ENCODE assay signal across 8 cellular contexts in genomic region chr2:64731306-64731654, GRCh38.
DNase-seq lines count a peak whose midpoint lies in the region; ATAC-seq and TF ChIP-seq lines count a peak whose summit lies in the region.

No MANE protein-coding gene starts in this region.

- 28% methylated on average over 3 of the region's 3 CpGs for WGBS in liver

- peak overlapping the region; percentile 84 to 94 for H3K27ac ChIP-seq in liver (ENCODE audit: low read depth in 1 of 2, low read length in 2 of 2)

- H3K36me3 ChIP-seq in liver (ENCODE audit: control insufficient read depth in 4 of 4, insufficient read depth in 3 of 4, low read depth in 1 of 4, low read length in 3 of 4) = peaks cover 0 to 4% (median 0%) of the 10 kb centered on the region in 4 donors

- peak overlapping the region; percentile 76 for H3K4me3 Mint-ChIP-seq in activated T-helper 2 cell treated with anti-CD3 and anti-CD28 coated beads, Interferon-gamma antibody, Interleukin-2, Interleukin-4, amounts not matched to agents 10 μg/mL and 5 μg/mL and 100 μg/mL, durations not matched to agents 14 hours and 24 hours and 36 hours (ENCODE audit: low read depth)
- H3K4me3 Mint-ChIP-seq in stimulated activated naive CD8-positive, alpha-beta T cell treated with anti-CD3 and anti-CD28 coated beads, Interleukin-15, amount 100 ng/mL, for 72 hours = peak overlapping the region; percentile 82 to 88

- in situ Hi-C loops in KBM-7 (cut with MboI; ENCODE audit: low pct_unique_long_range_greater_than_20kb, low sequenced_read_pairs) = no loop called here

- DNase-seq in KBM-7 = peak; percentile 13
- no peak for DNase-seq in activated T-helper 2 cell treated with anti-CD3 and anti-CD28 coated beads, Interferon-gamma antibody, Interleukin-2, Interleukin-4, amounts not matched to agents 10 μg/mL and 5 μg/mL and 100 μg/mL, durations not matched to agents 14 hours and 24 hours and 36 hours (ENCODE audit: low spot score)
- no peak for DNase-seq in stimulated activated naive CD8-positive, alpha-beta T cell treated with anti-CD3 and anti-CD28 coated beads, Interleukin-15, amount 100 ng/mL, for 72 hours
- no peak for DNase-seq in NCI-H2171 treated with DMSO at 0.1 percent for 48 hours (lab: John Stamatoyannopoulos, UW)
- DNase-seq in COR-L47 (lab: John Stamatoyannopoulos, UW) = no peak
- no peak for DNase-seq in activated CD4-positive, CD25-positive, alpha-beta regulatory T cell treated with anti-CD3 and anti-CD28 coated beads, Interleukin-2, amount 50 U/mL, for 72 hours
- DNase-seq in medulla oblongata (ENCODE audit: extremely low spot score) = no peak

- no peaks in the 10 kb centered on the region for H3K9me3 ChIP-seq in liver (ENCODE audit: control insufficient read depth in 4 of 4, low read length in 3 of 4)

- no peaks in the 10 kb centered on the region for H3K27me3 ChIP-seq in liver (ENCODE audit: control insufficient read depth in 4 of 4, insufficient read depth in 4 of 4, low read length in 3 of 4)

- intact Hi-C loops in activated T-helper 2 cell treated with anti-CD3 and anti-CD28 coated beads, Interferon-gamma antibody, Interleukin-2, Interleukin-4, amounts not matched to agents 10 μg/mL and 5 μg/mL and 100 μg/mL, durations not matched to agents 14 hours and 24 hours and 36 hours (cut with micrococcal nuclease) = loop anchor here (2.0 to 10.0 kb wide), 3 partner anchors 52 to 694 kb away; partner anchors contain the start of gene SLC1A4

- ATAC-seq in stimulated activated naive CD8-positive, alpha-beta T cell treated with anti-CD3 and anti-CD28 coated beads, Interleukin-15, amount 100 ng/mL, for 72 hours = no peak

- H3K36me3 Mint-ChIP-seq in activated T-helper 2 cell treated with anti-CD3 and anti-CD28 coated beads, Interferon-gamma antibody, Interleukin-2, Interleukin-4, amounts not matched to agents 10 μg/mL and 5 μg/mL and 100 μg/mL, durations not matched to agents 14 hours and 24 hours and 36 hours (ENCODE audit: low read depth) = peaks cover 52% of the 10 kb centered on the region

- TF ChIP-seq RAD21 in liver (IDR thresholded peaks at IDR 0.05) = no peak

- H3K9ac ChIP-seq in liver (ENCODE audit: low read depth in 1 of 2, low read length in 2 of 2) = peak overlapping the region; percentile 89 to 92

- peak overlapping the region; percentile 94 for H3K27ac Mint-ChIP-seq in activated T-helper 2 cell treated with anti-CD3 and anti-CD28 coated beads, Interferon-gamma antibody, Interleukin-2, Interleukin-4, amounts not matched to agents 10 μg/mL and 5 μg/mL and 100 μg/mL, durations not matched to agents 14 hours and 24 hours and 36 hours
- peak overlapping the region; percentile 95 to 97 for H3K27ac Mint-ChIP-seq in stimulated activated naive CD8-positive, alpha-beta T cell treated with anti-CD3 and anti-CD28 coated beads, Interleukin-15, amount 100 ng/mL, for 72 hours

- no peaks in the 10 kb centered on the region for H3K9me3 Mint-ChIP-seq in activated T-helper 2 cell treated with anti-CD3 and anti-CD28 coated beads, Interferon-gamma antibody, Interleukin-2, Interleukin-4, amounts not matched to agents 10 μg/mL and 5 μg/mL and 100 μg/mL, durations not matched to agents 14 hours and 24 hours and 36 hours
- H3K9me3 Mint-ChIP-seq in stimulated activated naive CD8-positive, alpha-beta T cell treated with anti-CD3 and anti-CD28 coated beads, Interleukin-15, amount 100 ng/mL, for 72 hours = no peaks in the 10 kb centered on the region

- no peaks in the 10 kb centered on the region for H3K27me3 Mint-ChIP-seq in activated T-helper 2 cell treated with anti-CD3 and anti-CD28 coated beads, Interferon-gamma antibody, Interleukin-2, Interleukin-4, amounts not matched to agents 10 μg/mL and 5 μg/mL and 100 μg/mL, durations not matched to agents 14 hours and 24 hours and 36 hours (ENCODE audit: low read depth)
- H3K27me3 Mint-ChIP-seq in stimulated activated naive CD8-positive, alpha-beta T cell treated with anti-CD3 and anti-CD28 coated beads, Interleukin-15, amount 100 ng/mL, for 72 hours = no peaks in the 10 kb centered on the region

- TF ChIP-seq CTCF in liver (IDR thresholded peaks at IDR 0.05; ENCODE audit: low read depth, low read length, missing input control) = no peak

- H3K4me3 ChIP-seq in liver (ENCODE audit: low read depth in 1 of 3, low read length in 3 of 3) = peak overlapping the region; percentile 48 to 79 (median 51)

- H3K4me1 ChIP-seq in liver (ENCODE audit: control insufficient read depth in 4 of 4, insufficient read depth in 4 of 4, low read length in 3 of 4) = peaks cover 4 to 32% (median 15%) of the 10 kb centered on the region in 4 donors

- peaks cover 70% of the 10 kb centered on the region for H3K4me1 Mint-ChIP-seq in activated T-helper 2 cell treated with anti-CD3 and anti-CD28 coated beads, Interferon-gamma antibody, Interleukin-2, Interleukin-4, amounts not matched to agents 10 μg/mL and 5 μg/mL and 100 μg/mL, durations not matched to agents 14 hours and 24 hours and 36 hours (ENCODE audit: low read depth)
- peaks cover 86% of the 10 kb centered on the region for H3K4me1 Mint-ChIP-seq in stimulated activated naive CD8-positive, alpha-beta T cell treated with anti-CD3 and anti-CD28 coated beads, Interleukin-15, amount 100 ng/mL, for 72 hours

TF ChIP-seq in liver, 16 proteins besides CTCF, POLR2A, EP300 and RAD21:
- TF ChIP-seq FOXA2 (IDR thresholded peaks at IDR 0.05) (no peak), NR2F2 (IDR thresholded peaks at IDR 0.05) (no peak), FOXA1 (IDR thresholded peaks at IDR 0.05) (no peak), TAF1 (conservative IDR thresholded peaks at IDR 0.05) (no peak), SP1 (IDR thresholded peaks at IDR 0.05) (no peak), YY1 (IDR thresholded peaks at IDR 0.05) (no peak), GABPA (IDR thresholded peaks at IDR 0.05 in 1 of 2, conservative IDR thresholded peaks at IDR 0.05 in 1 of 2) (no peak), EGR1 (IDR thresholded peaks at IDR 0.05; ENCODE audit: low read depth in 2 of 2) (no peak), HNF4A (conservative IDR thresholded peaks at IDR 0.05) (no peak), JUND (IDR thresholded peaks at IDR 0.05) (no peak), REST (IDR thresholded peaks at IDR 0.05) (no peak), HNF4G (IDR thresholded peaks at IDR 0.05) (no peak), RXRA (IDR thresholded peaks at IDR 0.05) (no peak), MAX (IDR thresholded peaks at IDR 0.05) (no peak), ZBTB33 (IDR thresholded peaks at IDR 0.05) (no peak), ATF3 (IDR thresholded peaks at IDR 0.05) (no peak)
TF ChIP-seq in liver: peak in this region for 0.
